14 cellular contexts compared by ENCODE assay signal in the genomic region with DNA sequence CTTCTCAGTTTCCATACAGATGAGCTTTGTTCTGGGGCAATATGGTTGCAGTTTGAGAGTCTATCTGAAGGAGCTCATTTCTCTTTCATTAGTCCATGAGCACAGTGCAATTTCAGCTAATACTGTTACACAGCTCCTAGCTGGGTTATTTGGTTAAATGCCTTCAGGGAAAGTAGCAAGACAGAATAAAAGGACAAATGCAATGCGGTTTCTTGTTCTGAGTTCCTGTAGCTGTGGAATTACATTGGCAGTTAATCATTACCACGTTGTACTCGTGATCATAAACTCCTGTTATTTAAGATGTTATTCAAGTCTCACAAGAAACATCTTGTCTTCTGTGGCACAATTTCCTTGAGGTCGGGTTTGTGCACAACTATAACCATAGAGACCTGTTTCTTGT.
DNase-seq lines count a peak whose midpoint lies in the region; ATAC-seq and TF ChIP-seq lines count a peak whose summit lies in the region.
"Had no signal": no experiment of that assay in that cellular context is flagged by ENCODE, and none has a peak within 500 bp of the region (broad histone marks: within the 10 kb centered on the region; RNA-seq: fewer than 3 reads in every experiment).

No MANE protein-coding gene starts in this region.

- H3K27ac ChIP-seq in VCaP, result peak overlapping the region; percentile 16; the same call in 1 of the 2 replicates
- H3K27ac ChIP-seq: 22Rv1; BLaER1 treated with 17β-estradiol and CSF1 and Interleukin-3, amounts not matched to agents 10 nM and 100 nM; HL-60 had no signal

- TF ChIP-seq CTCF in VCaP (conservative IDR thresholded peaks at IDR 0.05) (no peak), GM10266 (IDR thresholded peaks at IDR 0.05; ENCODE audit: control insufficient read depth, insufficient read depth, low read depth, missing control alignments) (no peak)

- ATAC-seq in HG03342 (IDR thresholded peaks at IDR 0.05; ENCODE audit: unreplicated experiment) (no peak), GM19328 (IDR thresholded peaks at IDR 0.05; ENCODE audit: unreplicated experiment) (no peak)

- DNase-seq in ACHN (peak; percentile 6), fibroblast of gingiva (ENCODE audit: low read depth) (peak; percentile 4), kidney tubule cell (ENCODE audit: low spot score) (peak; percentile 60), GM10266 (ENCODE audit: extremely low spot score) (no peak), NCI-H345 treated with DMSO at 0.1 percent for 48 hours (lab: John Stamatoyannopoulos, UW; ENCODE audit: unreplicated experiment) (no peak)
- DNase-seq: CD4-positive, CD25-positive, alpha-beta regulatory T cell; DMS79; HFFc6 had no signal

- in situ Hi-C loops in ACHN (cut with HindIII; ENCODE audit: low pct_ligation_motif_present, low pct_unique_long_range_greater_than_20kb, low sequenced_read_pairs), result loop anchor here (25.0 kb wide), 1 partner anchor 591 kb away; no protein-coding TSS in a partner anchor

Comparison
In these comparisons a context has a peak if more than half of its experiments do, and no peak if none do; other contexts are left out.
1. DNase-seq: peak in ACHN (single experiment), fibroblast of gingiva (single experiment) and kidney tubule cell (single experiment); none in GM10266 (single experiment) and NCI-H345 treated with DMSO at 0.1 percent for 48 hours (single experiment).